1 cellular context compared by ENCODE assay signal in genomic region chr21:33588485-33589335, GRCh38.
TF ChIP-seq lines count a peak whose summit lies in the region.

A gene with protein sequence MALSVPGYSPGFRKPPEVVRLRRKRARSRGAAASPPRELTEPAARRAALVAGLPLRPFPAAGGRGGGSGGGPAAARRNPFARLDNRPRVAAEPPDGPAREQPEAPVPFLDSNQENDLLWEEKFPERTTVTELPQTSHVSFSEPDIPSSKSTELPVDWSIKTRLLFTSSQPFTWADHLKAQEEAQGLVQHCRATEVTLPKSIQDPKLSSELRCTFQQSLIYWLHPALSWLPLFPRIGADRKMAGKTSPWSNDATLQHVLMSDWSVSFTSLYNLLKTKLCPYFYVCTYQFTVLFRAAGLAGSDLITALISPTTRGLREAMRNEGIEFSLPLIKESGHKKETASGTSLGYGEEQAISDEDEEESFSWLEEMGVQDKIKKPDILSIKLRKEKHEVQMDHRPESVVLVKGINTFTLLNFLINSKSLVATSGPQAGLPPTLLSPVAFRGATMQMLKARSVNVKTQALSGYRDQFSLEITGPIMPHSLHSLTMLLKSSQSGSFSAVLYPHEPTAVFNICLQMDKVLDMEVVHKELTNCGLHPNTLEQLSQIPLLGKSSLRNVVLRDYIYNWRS (minus strand): TSS chr21:33588684. CDS start chr21:33588641, 43 bp downstream.

TF ChIP-seq in HepG2, 621 proteins besides CTCF, POLR2A, EP300 and RAD21 (continued from another document and continues in another):
- TF ChIP-seq, protein P1, sequence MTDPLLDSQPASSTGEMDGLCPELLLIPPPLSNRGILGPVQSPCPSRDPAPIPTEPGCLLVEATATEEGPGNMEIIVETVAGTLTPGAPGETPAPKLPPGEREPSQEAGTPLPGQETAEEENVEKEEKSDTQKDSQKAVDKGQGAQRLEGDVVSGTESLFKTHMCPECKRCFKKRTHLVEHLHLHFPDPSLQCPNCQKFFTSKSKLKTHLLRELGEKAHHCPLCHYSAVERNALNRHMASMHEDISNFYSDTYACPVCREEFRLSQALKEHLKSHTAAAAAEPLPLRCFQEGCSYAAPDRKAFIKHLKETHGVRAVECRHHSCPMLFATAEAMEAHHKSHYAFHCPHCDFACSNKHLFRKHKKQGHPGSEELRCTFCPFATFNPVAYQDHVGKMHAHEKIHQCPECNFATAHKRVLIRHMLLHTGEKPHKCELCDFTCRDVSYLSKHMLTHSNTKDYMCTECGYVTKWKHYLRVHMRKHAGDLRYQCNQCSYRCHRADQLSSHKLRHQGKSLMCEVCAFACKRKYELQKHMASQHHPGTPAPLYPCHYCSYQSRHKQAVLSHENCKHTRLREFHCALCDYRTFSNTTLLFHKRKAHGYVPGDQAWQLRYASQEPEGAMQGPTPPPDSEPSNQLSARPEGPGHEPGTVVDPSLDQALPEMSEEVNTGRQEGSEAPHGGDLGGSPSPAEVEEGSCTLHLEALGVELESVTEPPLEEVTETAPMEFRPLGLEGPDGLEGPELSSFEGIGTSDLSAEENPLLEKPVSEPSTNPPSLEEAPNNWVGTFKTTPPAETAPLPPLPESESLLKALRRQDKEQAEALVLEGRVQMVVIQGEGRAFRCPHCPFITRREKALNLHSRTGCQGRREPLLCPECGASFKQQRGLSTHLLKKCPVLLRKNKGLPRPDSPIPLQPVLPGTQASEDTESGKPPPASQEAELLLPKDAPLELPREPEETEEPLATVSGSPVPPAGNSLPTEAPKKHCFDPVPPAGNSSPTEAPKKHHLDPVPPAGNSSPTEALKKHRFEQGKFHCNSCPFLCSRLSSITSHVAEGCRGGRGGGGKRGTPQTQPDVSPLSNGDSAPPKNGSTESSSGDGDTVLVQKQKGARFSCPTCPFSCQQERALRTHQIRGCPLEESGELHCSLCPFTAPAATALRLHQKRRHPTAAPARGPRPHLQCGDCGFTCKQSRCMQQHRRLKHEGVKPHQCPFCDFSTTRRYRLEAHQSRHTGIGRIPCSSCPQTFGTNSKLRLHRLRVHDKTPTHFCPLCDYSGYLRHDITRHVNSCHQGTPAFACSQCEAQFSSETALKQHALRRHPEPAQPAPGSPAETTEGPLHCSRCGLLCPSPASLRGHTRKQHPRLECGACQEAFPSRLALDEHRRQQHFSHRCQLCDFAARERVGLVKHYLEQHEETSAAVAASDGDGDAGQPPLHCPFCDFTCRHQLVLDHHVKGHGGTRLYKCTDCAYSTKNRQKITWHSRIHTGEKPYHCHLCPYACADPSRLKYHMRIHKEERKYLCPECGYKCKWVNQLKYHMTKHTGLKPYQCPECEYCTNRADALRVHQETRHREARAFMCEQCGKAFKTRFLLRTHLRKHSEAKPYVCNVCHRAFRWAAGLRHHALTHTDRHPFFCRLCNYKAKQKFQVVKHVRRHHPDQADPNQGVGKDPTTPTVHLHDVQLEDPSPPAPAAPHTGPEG (CRISPR knock-in tag; IDR thresholded peaks at IDR 0.05): peak; percentile 49
- TF ChIP-seq ZUFSP (CRISPR knock-in tag; IDR thresholded peaks at IDR 0.05; ENCODE audit: borderline replicate concordance): peak; percentile 76; the same call in 1 of the 2 replicates
- TF ChIP-seq, protein P2, sequence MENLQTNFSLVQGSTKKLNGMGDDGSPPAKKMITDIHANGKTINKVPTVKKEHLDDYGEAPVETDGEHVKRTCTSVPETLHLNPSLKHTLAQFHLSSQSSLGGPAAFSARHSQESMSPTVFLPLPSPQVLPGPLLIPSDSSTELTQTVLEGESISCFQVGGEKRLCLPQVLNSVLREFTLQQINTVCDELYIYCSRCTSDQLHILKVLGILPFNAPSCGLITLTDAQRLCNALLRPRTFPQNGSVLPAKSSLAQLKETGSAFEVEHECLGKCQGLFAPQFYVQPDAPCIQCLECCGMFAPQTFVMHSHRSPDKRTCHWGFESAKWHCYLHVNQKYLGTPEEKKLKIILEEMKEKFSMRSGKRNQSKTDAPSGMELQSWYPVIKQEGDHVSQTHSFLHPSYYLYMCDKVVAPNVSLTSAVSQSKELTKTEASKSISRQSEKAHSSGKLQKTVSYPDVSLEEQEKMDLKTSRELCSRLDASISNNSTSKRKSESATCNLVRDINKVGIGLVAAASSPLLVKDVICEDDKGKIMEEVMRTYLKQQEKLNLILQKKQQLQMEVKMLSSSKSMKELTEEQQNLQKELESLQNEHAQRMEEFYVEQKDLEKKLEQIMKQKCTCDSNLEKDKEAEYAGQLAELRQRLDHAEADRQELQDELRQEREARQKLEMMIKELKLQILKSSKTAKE (CRISPR knock-in tag; IDR thresholded peaks at IDR 0.05; ENCODE audit: borderline replicate concordance): 0 out of 2 replicates have a peak, but pooled peaks have one; percentile 66
- TF ChIP-seq NKX3-1 (CRISPR knock-in tag; IDR thresholded peaks at IDR 0.05): no peak; the same call in 1 of the 2 replicates
- TF ChIP-seq PCBP1 (IDR thresholded peaks at IDR 0.05; ENCODE audit: borderline replicate concordance, low read depth, low read length): no peak
- TF ChIP-seq ZNF775 (CRISPR knock-in tag; IDR thresholded peaks at IDR 0.05; ENCODE audit: borderline replicate concordance): no peak
- no peak for TF ChIP-seq HOXA7 (CRISPR knock-in tag; IDR thresholded peaks at IDR 0.05)
- no peak for TF ChIP-seq ARID2 (CRISPR knock-in tag; IDR thresholded peaks at IDR 0.05; ENCODE audit: borderline replicate concordance)
- TF ChIP-seq, protein P3, sequence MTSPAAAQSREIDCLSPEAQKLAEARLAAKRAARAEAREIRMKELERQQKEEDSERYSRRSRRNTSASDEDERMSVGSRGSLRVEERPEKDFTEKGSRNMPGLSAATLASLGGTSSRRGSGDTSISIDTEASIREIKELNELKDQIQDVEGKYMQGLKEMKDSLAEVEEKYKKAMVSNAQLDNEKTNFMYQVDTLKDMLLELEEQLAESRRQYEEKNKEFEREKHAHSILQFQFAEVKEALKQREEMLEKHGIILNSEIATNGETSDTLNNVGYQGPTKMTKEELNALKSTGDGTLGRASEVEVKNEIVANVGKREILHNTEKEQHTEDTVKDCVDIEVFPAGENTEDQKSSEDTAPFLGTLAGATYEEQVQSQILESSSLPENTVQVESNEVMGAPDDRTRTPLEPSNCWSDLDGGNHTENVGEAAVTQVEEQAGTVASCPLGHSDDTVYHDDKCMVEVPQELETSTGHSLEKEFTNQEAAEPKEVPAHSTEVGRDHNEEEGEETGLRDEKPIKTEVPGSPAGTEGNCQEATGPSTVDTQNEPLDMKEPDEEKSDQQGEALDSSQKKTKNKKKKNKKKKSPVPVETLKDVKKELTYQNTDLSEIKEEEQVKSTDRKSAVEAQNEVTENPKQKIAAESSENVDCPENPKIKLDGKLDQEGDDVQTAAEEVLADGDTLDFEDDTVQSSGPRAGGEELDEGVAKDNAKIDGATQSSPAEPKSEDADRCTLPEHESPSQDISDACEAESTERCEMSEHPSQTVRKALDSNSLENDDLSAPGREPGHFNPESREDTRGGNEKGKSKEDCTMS (CRISPR knock-in tag; conservative IDR thresholded peaks at IDR 0.05): no peak
- no peak for TF ChIP-seq NFKBIZ (CRISPR knock-in tag; IDR thresholded peaks at IDR 0.05)
- no peak for TF ChIP-seq ZNF335 (CRISPR knock-in tag; IDR thresholded peaks at IDR 0.05)
- no peak for TF ChIP-seq TAF15 (IDR thresholded peaks at IDR 0.05; ENCODE audit: low read depth, low read length, poor library complexity, severe bottlenecking)
- TF ChIP-seq HNF4A (CRISPR knock-in tag; IDR thresholded peaks at IDR 0.05): peak; percentile 94
- TF ChIP-seq SATB2 (CRISPR knock-in tag; IDR thresholded peaks at IDR 0.05): peak; percentile 24; the same call in 1 of the 2 replicates
- TF ChIP-seq GABPB1 (CRISPR knock-in tag; IDR thresholded peaks at IDR 0.05): peak; percentile 44; the same call in 1 of the 2 replicates
- TF ChIP-seq ZBTB40 (IDR thresholded peaks at IDR 0.05): no peak
- 0 out of 2 replicates have a peak, but pooled peaks have one; percentile 26 for TF ChIP-seq ZBTB40 (CRISPR knock-in tag; IDR thresholded peaks at IDR 0.05)
- TF ChIP-seq ZFX (CRISPR knock-in tag; IDR thresholded peaks at IDR 0.05; ENCODE audit: low read depth): peak; percentile 57; the same call in 1 of the 2 replicates
- TF ChIP-seq ZNF784 (CRISPR knock-in tag; IDR thresholded peaks at IDR 0.05; ENCODE audit: borderline replicate concordance): no peak
- TF ChIP-seq ZBTB7B (CRISPR knock-in tag; IDR thresholded peaks at IDR 0.05): peak; percentile 57; the same call in 1 of the 2 replicates
- 0 out of 2 replicates have a peak, but pooled peaks have one; percentile 58 for TF ChIP-seq ZNF101 (CRISPR knock-in tag; IDR thresholded peaks at IDR 0.05; ENCODE audit: borderline replicate concordance, low read depth)
- peak; percentile 29; the same call in 1 of the 2 replicates for TF ChIP-seq GZF1 (CRISPR knock-in tag; IDR thresholded peaks at IDR 0.05)
- no peak for TF ChIP-seq ZNF30 (CRISPR knock-in tag; IDR thresholded peaks at IDR 0.05)
- TF ChIP-seq ZNF484 (CRISPR knock-in tag; IDR thresholded peaks at IDR 0.05; ENCODE audit: borderline replicate concordance, low read depth): 0 out of 2 replicates have a peak, but pooled peaks have one; percentile 75
- TF ChIP-seq ZNF768 (CRISPR knock-in tag; IDR thresholded peaks at IDR 0.05): 0 out of 2 replicates have a peak, but pooled peaks have one; percentile 9
- no peak for TF ChIP-seq GPBP1L1 (CRISPR knock-in tag; IDR thresholded peaks at IDR 0.05)
- peak; percentile 67; the same call in 1 of the 2 replicates for TF ChIP-seq MED13 (CRISPR knock-in tag; IDR thresholded peaks at IDR 0.05)
